Comparison of ENCODE assay signal across 8 cellular contexts in genomic region chr4:75630932-75631320, GRCh38. TPM values are rescaled to one million over a fixed set of nuclear protein-coding genes. Genes with fewer than 3 reads are reported as not detected.
A peak's percentile ranks its signal among the peaks of the same experiment; 100 is the strongest.
DNase-seq lines count a peak whose midpoint lies in the region; ATAC-seq and TF ChIP-seq lines count a peak whose summit lies in the region.

No MANE protein-coding gene starts in this region.

- peaks cover 3% of the 10 kb centered on the region for H3K36me3 Mint-ChIP-seq in activated T-helper 1 cell treated with anti-CD3 and anti-CD28 coated beads, Interleukin-12 subunit alpha, Interleukin-12 subunit beta, Interleukin-2, Interleukin-4 antibody, amounts not matched to agents 30 ng/mL and 10 ng/mL and 1 ng/mL, durations not matched to agents 14 hours and 24 hours and 36 hours (ENCODE audit: low read depth)

- H3K9me3 ChIP-seq in heart right ventricle, result no peaks in the 10 kb centered on the region

- H3K27me3 ChIP-seq in heart right ventricle, result peaks cover 0 to 7% (median 0%) of the 10 kb centered on the region in 7 donors
- H3K27me3 ChIP-seq in rectal smooth muscle tissue (ENCODE audit: control insufficient read depth, insufficient read depth, low read length), result no peaks in the 10 kb centered on the region

- H3K27ac ChIP-seq in heart right ventricle (no peak overlapping the region), rectal smooth muscle tissue (ENCODE audit: low read depth, low read length) (no peak overlapping the region)

- peak overlapping the region; percentile 40 for H3K27ac Mint-ChIP-seq in activated T-helper 1 cell treated with anti-CD3 and anti-CD28 coated beads, Interleukin-12 subunit alpha, Interleukin-12 subunit beta, Interleukin-2, Interleukin-4 antibody, amounts not matched to agents 30 ng/mL and 10 ng/mL and 1 ng/mL, durations not matched to agents 14 hours and 24 hours and 36 hours

- peak in 4 of 8 donors; percentile 19 to 44 (median 27) for ATAC-seq in heart right ventricle
- ATAC-seq in HG03045 (IDR thresholded peaks at IDR 0.05; ENCODE audit: unreplicated experiment), result no peak
- ATAC-seq in GM21528 (IDR thresholded peaks at IDR 0.05; ENCODE audit: low FRiP score, unreplicated experiment), result no peak

- DNase-seq in GM12864 (ENCODE audit: low read depth) (no peak), heart right ventricle (no peak), NOMO-1 treated with dmso at 0.1 percent for 144 hours (lab: John Stamatoyannopoulos, UW; ENCODE audit: unreplicated experiment) (no peak), midbrain (lab: John Stamatoyannopoulos, UW) (no peak)
- no peak for DNase-seq in activated T-helper 1 cell treated with anti-CD3 and anti-CD28 coated beads, Interleukin-12 subunit alpha, Interleukin-12 subunit beta, Interleukin-2, Interleukin-4 antibody, amounts not matched to agents 30 ng/mL and 10 ng/mL and 1 ng/mL, durations not matched to agents 14 hours and 24 hours and 36 hours (ENCODE audit: low spot score)

- no peaks in the 10 kb centered on the region for H3K9me3 Mint-ChIP-seq in activated T-helper 1 cell treated with anti-CD3 and anti-CD28 coated beads, Interleukin-12 subunit alpha, Interleukin-12 subunit beta, Interleukin-2, Interleukin-4 antibody, amounts not matched to agents 30 ng/mL and 10 ng/mL and 1 ng/mL, durations not matched to agents 14 hours and 24 hours and 36 hours

- peak overlapping the region; percentile 86 for H3K4me3 Mint-ChIP-seq in activated T-helper 1 cell treated with anti-CD3 and anti-CD28 coated beads, Interleukin-12 subunit alpha, Interleukin-12 subunit beta, Interleukin-2, Interleukin-4 antibody, amounts not matched to agents 30 ng/mL and 10 ng/mL and 1 ng/mL, durations not matched to agents 14 hours and 24 hours and 36 hours

- H3K4me3 ChIP-seq in GM12864 (ENCODE audit: low read depth, low read length), result peak overlapping the region; percentile 62
- peak overlapping the region; percentile 47 to 78 (median 60) for H3K4me3 ChIP-seq in heart right ventricle
- H3K4me3 ChIP-seq in rectal smooth muscle tissue (ENCODE audit: low read length), result peak overlapping the region; percentile 66

- peaks cover 0 to 14% (median 10%) of the 10 kb centered on the region in 9 donors for H3K4me1 ChIP-seq in heart right ventricle
- no peaks in the 10 kb centered on the region for H3K4me1 ChIP-seq in rectal smooth muscle tissue (ENCODE audit: control insufficient read depth, insufficient read depth, low read length)

- intact Hi-C loops in activated T-helper 1 cell treated with anti-CD3 and anti-CD28 coated beads, Interleukin-12 subunit alpha, Interleukin-12 subunit beta, Interleukin-2, Interleukin-4 antibody, amounts not matched to agents 30 ng/mL and 10 ng/mL and 1 ng/mL, durations not matched to agents 14 hours and 24 hours and 36 hours (cut with micrococcal nuclease), result loop anchor here (1.0 to 10.0 kb wide), 7 partner anchors 24 to 426 kb away; partner anchors contain the start of genes G3BP2, NAAA, RCHY1 and THAP6
- intact Hi-C loops in heart right ventricle (cut with DNase I), result no loop called here

- peaks cover 11% of the 10 kb centered on the region for H3K27me3 Mint-ChIP-seq in activated T-helper 1 cell treated with anti-CD3 and anti-CD28 coated beads, Interleukin-12 subunit alpha, Interleukin-12 subunit beta, Interleukin-2, Interleukin-4 antibody, amounts not matched to agents 30 ng/mL and 10 ng/mL and 1 ng/mL, durations not matched to agents 14 hours and 24 hours and 36 hours (ENCODE audit: insufficient read depth)

- WGBS in heart right ventricle, 2 donors, result 47 to 55% methylated on average over 9 of the region's 9 CpGs

- no peaks in the 10 kb centered on the region for H3K36me3 ChIP-seq in heart right ventricle
- H3K36me3 ChIP-seq in rectal smooth muscle tissue (ENCODE audit: control insufficient read depth, insufficient read depth, low read length), result no peaks in the 10 kb centered on the region

- H3K4me1 Mint-ChIP-seq in activated T-helper 1 cell treated with anti-CD3 and anti-CD28 coated beads, Interleukin-12 subunit alpha, Interleukin-12 subunit beta, Interleukin-2, Interleukin-4 antibody, amounts not matched to agents 30 ng/mL and 10 ng/mL and 1 ng/mL, durations not matched to agents 14 hours and 24 hours and 36 hours (ENCODE audit: low read depth), result peaks cover 20% of the 10 kb centered on the region

- TF ChIP-seq CTCF in GM12864 (IDR thresholded peaks at IDR 0.05; ENCODE audit: low read depth, low read length, missing control alignments), result no peak
- no peak for TF ChIP-seq CTCF in heart right ventricle (IDR thresholded peaks at IDR 0.05)

- peak overlapping the region; percentile 25 for H3K9ac ChIP-seq in rectal smooth muscle tissue (ENCODE audit: low read length)

RNA-seq across cellular contexts. Expression of gene CDKL2, which starts 0.6 kb away (rescaled TPM):
- total RNA-seq in activated T-helper 1 cell treated with anti-CD3 and anti-CD28 coated beads, Interleukin-12 subunit alpha, Interleukin-12 subunit beta, Interleukin-2, Interleukin-4 antibody, amounts not matched to agents 30 ng/mL and 10 ng/mL and 1 ng/mL, durations not matched to agents 14 hours and 24 hours and 36 hours, result 0.16 and 0.22 TPM in 2 replicates
- total RNA-seq in heart right ventricle, result under 1 TPM in 9 of 10 donors, not detected in 1; 0.10 to 0.56 (median 0.34) TPM
- polyA plus RNA-seq in heart right ventricle, result under 1 TPM in 1 of 2 donors, not detected in 1; 0.01 TPM

RNA-seq across cellular contexts. Expression of gene G3BP2, which starts 42.3 kb away (rescaled TPM):
- total RNA-seq in activated T-helper 1 cell treated with anti-CD3 and anti-CD28 coated beads, Interleukin-12 subunit alpha, Interleukin-12 subunit beta, Interleukin-2, Interleukin-4 antibody, amounts not matched to agents 30 ng/mL and 10 ng/mL and 1 ng/mL, durations not matched to agents 14 hours and 24 hours and 36 hours, result 143 and 144 TPM in 2 replicates
- total RNA-seq in heart right ventricle, result 100 to 1,000 TPM in 2 of 10 donors, 10 to 100 TPM in 8; 75.7 to 119 (median 89.8) TPM
- polyA plus RNA-seq in heart right ventricle, result 10 to 100 TPM; 10.6 to 24.2 TPM
